In the genomic region with DNA sequence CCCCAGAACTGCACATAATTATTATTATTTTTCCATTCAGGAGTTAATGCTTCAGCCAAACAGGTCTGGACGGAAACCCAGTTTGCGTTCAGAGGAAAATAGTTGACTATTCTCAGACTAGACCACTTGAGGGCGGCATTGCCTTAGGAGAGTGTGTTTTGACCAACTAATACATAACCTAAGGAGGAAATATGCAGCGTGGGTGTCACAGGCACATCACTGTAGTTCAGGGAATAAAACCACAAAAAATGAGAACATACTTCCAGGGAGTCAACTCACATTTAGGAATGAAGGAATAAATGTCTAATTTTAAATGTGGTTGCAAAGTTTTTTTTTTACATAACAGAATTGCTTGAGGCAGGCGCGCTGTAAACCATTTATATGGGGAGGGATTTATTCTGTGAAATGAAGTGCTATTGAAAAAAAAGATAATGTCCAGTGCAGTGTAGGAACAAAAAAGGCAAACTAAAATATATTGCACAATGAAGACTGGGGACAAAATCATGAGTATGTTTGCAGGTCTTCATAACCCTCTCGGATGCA, we compare ENCODE assay signal across 8 cellular contexts.
A peak's percentile ranks its signal among the peaks of the same experiment; 100 is the strongest.
DNase-seq lines count a peak whose midpoint lies in the region; ATAC-seq, FAIRE-seq and TF ChIP-seq lines count a peak whose summit lies in the region.

No MANE protein-coding gene starts in this region.

- WGBS in K562 (ENCODE audit: insufficient coverage, low coverage, missing lambda C conversion rate), result 23% methylated on average over 7 of the region's 7 CpGs

- TF ChIP-seq CTCF in HFFc6 (IDR thresholded peaks at IDR 0.05), result peak; percentile 89
- peak; percentile 73 to 82 (median 75) for TF ChIP-seq CTCF in K562 (IDR thresholded peaks at IDR 0.05 in 2 of 3, conservative IDR thresholded peaks at IDR 0.05 in 1 of 3; ENCODE audit: insufficient read depth in 2 of 3, low read depth in 1 of 3, low read length in 3 of 3)

- H3K27me3 Mint-ChIP-seq in HFFc6 (ENCODE audit: insufficient read depth), result no peaks in the 10 kb centered on the region; the same call in 1 of the 2 replicates
- H3K27me3 Mint-ChIP-seq in T-helper 17 cell, result peaks cover 27% of the 10 kb centered on the region

- POLR2A ChIA-PET in K562 (lab: Yijun Ruan, JAX), result no interaction called here

- H3K9me3 ChIP-seq in T-helper 17 cell (ENCODE audit: control insufficient read depth, low read length, poor library complexity, severe bottlenecking) (no peaks in the 10 kb centered on the region), K562 (replicated peaks; ENCODE audit: control insufficient read depth, insufficient read depth, low read depth, low read length) (no peaks in the 10 kb centered on the region; the same call in 1 of the 2 replicates)

- no peaks in the 10 kb centered on the region for H3K79me2 ChIP-seq in K562 (ENCODE audit: control insufficient read depth, insufficient read depth, low read length)

- peak; percentile 81 to 82 for TF ChIP-seq RAD21 in K562 (CRISPR knock-in tag; conservative IDR thresholded peaks at IDR 0.05 in 1 of 2, IDR thresholded peaks at IDR 0.05 in 1 of 2)

- peak overlapping the region; percentile 71 for H3K27ac Mint-ChIP-seq in HFFc6
- H3K27ac Mint-ChIP-seq in T-helper 17 cell, result no peak overlapping the region

- no peaks in the 10 kb centered on the region for H3K9me3 Mint-ChIP-seq in HFFc6

- no peak overlapping the region for H3K4me2 ChIP-seq in K562 (ENCODE audit: insufficient read depth, low read length)

- no peak overlapping the region for H3K4me3 ChIP-seq in K562

- H3K27ac ChIP-seq in K562 (ENCODE audit: extremely low read depth, low read depth, low read length), result no peak overlapping the region

- H3K4me1 Mint-ChIP-seq in HFFc6 (ENCODE audit: low read depth), result peaks cover 65% of the 10 kb centered on the region
- peaks cover 5% of the 10 kb centered on the region for H3K4me1 Mint-ChIP-seq in T-helper 17 cell

- peak; percentile 74 for ATAC-seq in T-helper 17 cell
- ATAC-seq in K562, result peak; percentile 91

- no peaks in the 10 kb centered on the region for H3K9me1 ChIP-seq in K562 (ENCODE audit: control insufficient read depth, insufficient read depth, low read length)

- intact Hi-C loops in K562 (cut with micrococcal nuclease), result loop anchor here (2.0 to 10.0 kb wide), 6 partner anchors 55 to 1073 kb away; no protein-coding TSS in a partner anchor

- in situ Hi-C loops in K562 (cut with MboI), result no loop called here

- CTCF ChIA-PET in K562 (lab: Yijun Ruan, JAX; ENCODE audit: low intra/inter-chr PET ratio), result interaction anchor here (1.0 to 1.8 kb wide), 2 partner anchors 304 to 645 kb away, joined by 3 to 18 read pairs; no protein-coding TSS in a partner anchor

- H3K4me3 Mint-ChIP-seq in HFFc6 (peak overlapping the region; percentile 42; the same call in 1 of the 2 replicates), T-helper 17 cell (no peak overlapping the region)

- no peak for TF ChIP-seq POLR2A in K562 (conservative IDR thresholded peaks at IDR 0.05)

- H3K27me3 ChIP-seq in K562 (ENCODE audit: control insufficient read depth in 2 of 2, insufficient read depth in 2 of 2, low read length in 2 of 2), result peaks cover 0 to 7% of the 10 kb centered on the region in 2 experiments; a peak in 2 of 5 replicates

- H2AFZ ChIP-seq in K562 (ENCODE audit: low read depth, low read length), result no peak overlapping the region

- no TSS peak for BruUV-seq in K562 (replicated peaks; lab: Mats Ljungman, UMichigan)

- H4K20me1 ChIP-seq in K562 (replicated peaks; ENCODE audit: control insufficient read depth, insufficient read depth, low read length), result no peaks in the 10 kb centered on the region

- DNase-seq in activated CD8-positive, alpha-beta memory T cell treated with anti-CD3 and anti-CD28 coated beads for 1 hour (ENCODE audit: extremely low read depth in 1 of 2, low read depth in 1 of 2), result peak; percentile 3 to 8
- no peak for DNase-seq in activated CD8-positive, alpha-beta memory T cell treated with anti-CD3 and anti-CD28 coated beads for 24 hours
- DNase-seq in HFFc6, result peak; percentile 95
- DNase-seq in NAMALWA (ENCODE audit: low spot score), result peak; percentile 80
- DNase-seq in T-helper 17 cell, result peak in 2 of 3 donors; percentile 9 to 46
- peak; percentile 48 to 68 (median 54) for DNase-seq in K562 (ENCODE audit: extremely low read depth in 1 of 4, low spot score in 3 of 4)
- peak; percentile 77 for DNase-seq in iPS-NIHi7 (ENCODE audit: extremely low spot score)
- DNase-seq in smooth muscle cell of the brain vasculature (ENCODE audit: low read depth, low spot score), result peak; percentile 49

- no peaks in the 10 kb centered on the region for H3K4me1 ChIP-seq in K562 (replicated peaks in 1 of 2; ENCODE audit: control insufficient read depth in 2 of 2, insufficient read depth in 2 of 2, low read length in 2 of 2)

- H3K9ac ChIP-seq in K562 (ENCODE audit: insufficient read depth in 1 of 2, low read depth in 2 of 2, low read length in 2 of 2), result no peak overlapping the region

- peak; percentile 90 for FAIRE-seq in K562 (lab: Jason Lieb, UNC)

- H3K36me3 Mint-ChIP-seq in HFFc6 (ENCODE audit: low read depth) (no peaks in the 10 kb centered on the region; the same call in 1 of the 2 replicates), T-helper 17 cell (ENCODE audit: low read depth) (peaks cover 2% of the 10 kb centered on the region)

- H3K36me3 ChIP-seq in K562 (ENCODE audit: control insufficient read depth, insufficient read depth, low read length), result no peaks in the 10 kb centered on the region

- no peak for TF ChIP-seq EP300 in K562 (IDR thresholded peaks at IDR 0.05; ENCODE audit: low read length)

TF ChIP-seq in K562, 482 proteins besides CTCF, POLR2A, EP300 and RAD21:
- TF ChIP-seq, protein P1, sequence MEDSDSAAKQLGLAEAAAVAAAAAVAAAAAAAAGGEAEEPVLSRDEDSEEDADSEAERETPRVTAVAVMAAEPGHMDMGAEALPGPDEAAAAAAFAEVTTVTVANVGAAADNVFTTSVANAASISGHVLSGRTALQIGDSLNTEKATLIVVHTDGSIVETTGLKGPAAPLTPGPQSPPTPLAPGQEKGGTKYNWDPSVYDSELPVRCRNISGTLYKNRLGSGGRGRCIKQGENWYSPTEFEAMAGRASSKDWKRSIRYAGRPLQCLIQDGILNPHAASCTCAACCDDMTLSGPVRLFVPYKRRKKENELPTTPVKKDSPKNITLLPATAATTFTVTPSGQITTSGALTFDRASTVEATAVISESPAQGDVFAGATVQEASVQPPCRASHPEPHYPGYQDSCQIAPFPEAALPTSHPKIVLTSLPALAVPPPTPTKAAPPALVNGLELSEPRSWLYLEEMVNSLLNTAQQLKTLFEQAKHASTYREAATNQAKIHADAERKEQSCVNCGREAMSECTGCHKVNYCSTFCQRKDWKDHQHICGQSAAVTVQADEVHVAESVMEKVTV (CRISPR knock-in tag; IDR thresholded peaks at IDR 0.05), result peak; percentile 76
- TF ChIP-seq, protein P2, sequence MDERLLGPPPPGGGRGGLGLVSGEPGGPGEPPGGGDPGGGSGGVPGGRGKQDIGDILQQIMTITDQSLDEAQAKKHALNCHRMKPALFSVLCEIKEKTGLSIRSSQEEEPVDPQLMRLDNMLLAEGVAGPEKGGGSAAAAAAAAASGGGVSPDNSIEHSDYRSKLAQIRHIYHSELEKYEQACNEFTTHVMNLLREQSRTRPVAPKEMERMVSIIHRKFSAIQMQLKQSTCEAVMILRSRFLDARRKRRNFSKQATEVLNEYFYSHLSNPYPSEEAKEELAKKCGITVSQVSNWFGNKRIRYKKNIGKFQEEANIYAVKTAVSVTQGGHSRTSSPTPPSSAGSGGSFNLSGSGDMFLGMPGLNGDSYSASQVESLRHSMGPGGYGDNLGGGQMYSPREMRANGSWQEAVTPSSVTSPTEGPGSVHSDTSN (CRISPR knock-in tag; IDR thresholded peaks at IDR 0.05; ENCODE audit: low read depth), result no peak
- TF ChIP-seq, protein P2 (tag; conservative IDR thresholded peaks at IDR 0.05; ENCODE audit: low read depth), result no peak
- TF ChIP-seq EGR1 (conservative IDR thresholded peaks at IDR 0.05) (peak; percentile 74), MEIS2 (IDR thresholded peaks at IDR 0.05; ENCODE audit: partially characterized antibody) (no peak), SMC3 (conservative IDR thresholded peaks at IDR 0.05; ENCODE audit: insufficient read depth, low read depth, low read length) (peak; percentile 44; the same call in 1 of the 2 replicates), STAG1 (CRISPR knock-in tag; IDR thresholded peaks at IDR 0.05; ENCODE audit: borderline replicate concordance) (peak; percentile 62; the same call in 1 of the 2 replicates)
